ENCODE assay signal across 1 cellular context in genomic region chr9:36258170-36258988, GRCh38.
TF ChIP-seq lines count a peak whose summit lies in the region.

A gene with protein sequence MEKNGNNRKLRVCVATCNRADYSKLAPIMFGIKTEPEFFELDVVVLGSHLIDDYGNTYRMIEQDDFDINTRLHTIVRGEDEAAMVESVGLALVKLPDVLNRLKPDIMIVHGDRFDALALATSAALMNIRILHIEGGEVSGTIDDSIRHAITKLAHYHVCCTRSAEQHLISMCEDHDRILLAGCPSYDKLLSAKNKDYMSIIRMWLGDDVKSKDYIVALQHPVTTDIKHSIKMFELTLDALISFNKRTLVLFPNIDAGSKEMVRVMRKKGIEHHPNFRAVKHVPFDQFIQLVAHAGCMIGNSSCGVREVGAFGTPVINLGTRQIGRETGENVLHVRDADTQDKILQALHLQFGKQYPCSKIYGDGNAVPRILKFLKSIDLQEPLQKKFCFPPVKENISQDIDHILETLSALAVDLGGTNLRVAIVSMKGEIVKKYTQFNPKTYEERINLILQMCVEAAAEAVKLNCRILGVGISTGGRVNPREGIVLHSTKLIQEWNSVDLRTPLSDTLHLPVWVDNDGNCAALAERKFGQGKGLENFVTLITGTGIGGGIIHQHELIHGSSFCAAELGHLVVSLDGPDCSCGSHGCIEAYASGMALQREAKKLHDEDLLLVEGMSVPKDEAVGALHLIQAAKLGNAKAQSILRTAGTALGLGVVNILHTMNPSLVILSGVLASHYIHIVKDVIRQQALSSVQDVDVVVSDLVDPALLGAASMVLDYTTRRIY (minus strand): TSS chr9:36258448. CDS start chr9:36249355, 9,093 bp downstream.

TF ChIP-seq in GM12878, 131 proteins besides CTCF, POLR2A, EP300 and RAD21 (continued from another document and continues in another):
- TF ChIP-seq CUX1 (IDR thresholded peaks at IDR 0.05; ENCODE audit: insufficient replicate concordance, low read depth, low read length) (peak; percentile 97), ZNF384 (IDR thresholded peaks at IDR 0.05; ENCODE audit: borderline replicate concordance, low read depth, low read length) (peak; percentile 35; the same call in 1 of the 2 replicates), FOS (IDR thresholded peaks at IDR 0.05; ENCODE audit: borderline replicate concordance, extremely low read depth, insufficient read length) (no peak), ZNF274 (IDR thresholded peaks at IDR 0.05; ENCODE audit: insufficient read depth, insufficient read length) (no peak), STAT3 (IDR thresholded peaks at IDR 0.05; ENCODE audit: low read depth, low read length) (no peak), SIX5 (IDR thresholded peaks at IDR 0.05; ENCODE audit: low read depth, low read length, severe bottlenecking) (peak; percentile 50), BRCA1 (IDR thresholded peaks at IDR 0.05; ENCODE audit: low read depth, low read length) (peak; percentile 28; the same call in 1 of the 2 replicates), IRF3 (IDR thresholded peaks at IDR 0.05) (peak; percentile 53; the same call in 1 of the 2 replicates), PAX8 (IDR thresholded peaks at IDR 0.05) (no peak), TAF1 (IDR thresholded peaks at IDR 0.05; ENCODE audit: borderline replicate concordance, low read depth, low read length) (peak; percentile 59; the same call in 1 of the 2 replicates), IKZF2 (IDR thresholded peaks at IDR 0.05) (peak in 1 of 2 experiments; percentile 23; a peak in 1 of 4 replicates), SMAD1 (IDR thresholded peaks at IDR 0.05; ENCODE audit: low read depth, partially characterized antibody) (no peak), GATAD2B (conservative IDR thresholded peaks at IDR 0.05; ENCODE audit: low read depth) (0 out of 2 replicates have a peak, but pooled peaks have one; percentile 39), EED (IDR thresholded peaks at IDR 0.05; ENCODE audit: low read depth) (0 out of 2 replicates have a peak, but pooled peaks have one; percentile 26), BMI1 (IDR thresholded peaks at IDR 0.05; ENCODE audit: borderline replicate concordance) (no peak), ZNF217 (IDR thresholded peaks at IDR 0.05) (no peak), ZNF24 (IDR thresholded peaks at IDR 0.05) (0 out of 2 replicates have a peak, but pooled peaks have one; percentile 31), MYC (IDR thresholded peaks at IDR 0.05; ENCODE audit: insufficient read depth, insufficient read length, insufficient replicate concordance, low read length, severe bottlenecking) (peak; percentile 59), SUZ12 (IDR thresholded peaks at IDR 0.05; ENCODE audit: unreplicated experiment) (no peak), KLF5 (IDR thresholded peaks at IDR 0.05; ENCODE audit: partially characterized antibody) (peak; percentile 20), ATF7 (IDR thresholded peaks at IDR 0.05; ENCODE audit: low read depth) (peak; percentile 54; the same call in 1 of the 2 replicates), HDGF (IDR thresholded peaks at IDR 0.05) (no peak), CBX5 (IDR thresholded peaks at IDR 0.05; ENCODE audit: low read depth) (no peak), NR2F1 (conservative IDR thresholded peaks at IDR 0.05) (no peak), CHD1 (IDR thresholded peaks at IDR 0.05; ENCODE audit: low read depth, low read length) (no peak), RBBP5 (conservative IDR thresholded peaks at IDR 0.05) (no peak), CBX3 (IDR thresholded peaks at IDR 0.05; ENCODE audit: borderline replicate concordance, low read depth) (no peak), SRF (IDR thresholded peaks at IDR 0.05; ENCODE audit: low read depth in 2 of 2, low read length in 2 of 2) (peak; percentile 99), SUPT20H (IDR thresholded peaks at IDR 0.05; ENCODE audit: borderline replicate concordance, control insufficient read depth, low read depth, low read length) (no peak), BCL11A (IDR thresholded peaks at IDR 0.05; ENCODE audit: low read depth, low read length) (no peak), RELA (IDR thresholded peaks at IDR 0.05; ENCODE audit: borderline replicate concordance, partially characterized antibody) (peak; percentile 63), NFYA (IDR thresholded peaks at IDR 0.05; ENCODE audit: borderline replicate concordance, low read depth, low read length) (no peak), NFXL1 (IDR thresholded peaks at IDR 0.05; ENCODE audit: borderline replicate concordance) (no peak), PML (IDR thresholded peaks at IDR 0.05; ENCODE audit: low read length) (0 out of 2 replicates have a peak, but pooled peaks have one; percentile 67), NRF1 (conservative IDR thresholded peaks at IDR 0.05; ENCODE audit: low read depth, low read length) (no peak), EZH2 (IDR thresholded peaks at IDR 0.05; ENCODE audit: borderline replicate concordance, control insufficient read depth, low read depth, low read length) (no peak), ETV6 (conservative IDR thresholded peaks at IDR 0.05 in 1 of 2, IDR thresholded peaks at IDR 0.05 in 1 of 2; ENCODE audit: borderline replicate concordance in 1 of 2, low read depth in 1 of 2) (0 out of 4 replicates have a peak, but pooled peaks of 1 of the 2 experiments have one; percentile 11), TCF12 (IDR thresholded peaks at IDR 0.05; ENCODE audit: low read depth, low read length) (0 out of 2 replicates have a peak, but pooled peaks have one; percentile 62), MEF2B (IDR thresholded peaks at IDR 0.05; ENCODE audit: partially characterized antibody, poor library complexity, severe bottlenecking) (no peak), TCF7 (IDR thresholded peaks at IDR 0.05; ENCODE audit: borderline replicate concordance) (no peak), PAX5 (IDR thresholded peaks at IDR 0.05; ENCODE audit: borderline replicate concordance, low read depth, low read length) (peak; percentile 71; the same call in 1 of the 2 replicates), CEBPB (IDR thresholded peaks at IDR 0.05; ENCODE audit: borderline replicate concordance in 1 of 2, low read depth in 2 of 2, low read length in 2 of 2) (no peak)
- TF ChIP-seq, protein P1, sequence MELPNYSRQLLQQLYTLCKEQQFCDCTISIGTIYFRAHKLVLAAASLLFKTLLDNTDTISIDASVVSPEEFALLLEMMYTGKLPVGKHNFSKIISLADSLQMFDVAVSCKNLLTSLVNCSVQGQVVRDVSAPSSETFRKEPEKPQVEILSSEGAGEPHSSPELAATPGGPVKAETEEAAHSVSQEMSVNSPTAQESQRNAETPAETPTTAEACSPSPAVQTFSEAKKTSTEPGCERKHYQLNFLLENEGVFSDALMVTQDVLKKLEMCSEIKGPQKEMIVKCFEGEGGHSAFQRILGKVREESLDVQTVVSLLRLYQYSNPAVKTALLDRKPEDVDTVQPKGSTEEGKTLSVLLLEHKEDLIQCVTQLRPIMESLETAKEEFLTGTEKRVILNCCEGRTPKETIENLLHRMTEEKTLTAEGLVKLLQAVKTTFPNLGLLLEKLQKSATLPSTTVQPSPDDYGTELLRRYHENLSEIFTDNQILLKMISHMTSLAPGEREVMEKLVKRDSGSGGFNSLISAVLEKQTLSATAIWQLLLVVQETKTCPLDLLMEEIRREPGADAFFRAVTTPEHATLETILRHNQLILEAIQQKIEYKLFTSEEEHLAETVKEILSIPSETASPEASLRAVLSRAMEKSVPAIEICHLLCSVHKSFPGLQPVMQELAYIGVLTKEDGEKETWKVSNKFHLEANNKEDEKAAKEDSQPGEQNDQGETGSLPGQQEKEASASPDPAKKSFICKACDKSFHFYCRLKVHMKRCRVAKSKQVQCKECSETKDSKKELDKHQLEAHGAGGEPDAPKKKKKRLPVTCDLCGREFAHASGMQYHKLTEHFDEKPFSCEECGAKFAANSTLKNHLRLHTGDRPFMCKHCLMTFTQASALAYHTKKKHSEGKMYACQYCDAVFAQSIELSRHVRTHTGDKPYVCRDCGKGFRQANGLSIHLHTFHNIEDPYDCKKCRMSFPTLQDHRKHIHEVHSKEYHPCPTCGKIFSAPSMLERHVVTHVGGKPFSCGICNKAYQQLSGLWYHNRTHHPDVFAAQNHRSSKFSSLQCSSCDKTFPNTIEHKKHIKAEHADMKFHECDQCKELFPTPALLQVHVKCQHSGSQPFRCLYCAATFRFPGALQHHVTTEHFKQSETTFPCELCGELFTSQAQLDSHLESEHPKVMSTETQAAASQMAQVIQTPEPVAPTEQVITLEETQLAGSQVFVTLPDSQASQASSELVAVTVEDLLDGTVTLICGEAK (IDR thresholded peaks at IDR 0.05; ENCODE audit: borderline replicate concordance): no peak
- TF ChIP-seq, protein P2, sequence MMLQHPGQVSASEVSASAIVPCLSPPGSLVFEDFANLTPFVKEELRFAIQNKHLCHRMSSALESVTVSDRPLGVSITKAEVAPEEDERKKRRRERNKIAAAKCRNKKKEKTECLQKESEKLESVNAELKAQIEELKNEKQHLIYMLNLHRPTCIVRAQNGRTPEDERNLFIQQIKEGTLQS (IDR thresholded peaks at IDR 0.05; ENCODE audit: borderline replicate concordance, extremely low read depth, low read depth, low read length): no peak
- TF ChIP-seq, protein P3, sequence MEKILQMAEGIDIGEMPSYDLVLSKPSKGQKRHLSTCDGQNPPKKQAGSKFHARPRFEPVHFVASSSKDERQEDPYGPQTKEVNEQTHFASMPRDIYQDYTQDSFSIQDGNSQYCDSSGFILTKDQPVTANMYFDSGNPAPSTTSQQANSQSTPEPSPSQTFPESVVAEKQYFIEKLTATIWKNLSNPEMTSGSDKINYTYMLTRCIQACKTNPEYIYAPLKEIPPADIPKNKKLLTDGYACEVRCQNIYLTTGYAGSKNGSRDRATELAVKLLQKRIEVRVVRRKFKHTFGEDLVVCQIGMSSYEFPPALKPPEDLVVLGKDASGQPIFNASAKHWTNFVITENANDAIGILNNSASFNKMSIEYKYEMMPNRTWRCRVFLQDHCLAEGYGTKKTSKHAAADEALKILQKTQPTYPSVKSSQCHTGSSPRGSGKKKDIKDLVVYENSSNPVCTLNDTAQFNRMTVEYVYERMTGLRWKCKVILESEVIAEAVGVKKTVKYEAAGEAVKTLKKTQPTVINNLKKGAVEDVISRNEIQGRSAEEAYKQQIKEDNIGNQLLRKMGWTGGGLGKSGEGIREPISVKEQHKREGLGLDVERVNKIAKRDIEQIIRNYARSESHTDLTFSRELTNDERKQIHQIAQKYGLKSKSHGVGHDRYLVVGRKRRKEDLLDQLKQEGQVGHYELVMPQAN (conservative IDR thresholded peaks at IDR 0.05): peak; percentile 67; the same call in 1 of the 2 replicates
- TF ChIP-seq, protein P4, sequence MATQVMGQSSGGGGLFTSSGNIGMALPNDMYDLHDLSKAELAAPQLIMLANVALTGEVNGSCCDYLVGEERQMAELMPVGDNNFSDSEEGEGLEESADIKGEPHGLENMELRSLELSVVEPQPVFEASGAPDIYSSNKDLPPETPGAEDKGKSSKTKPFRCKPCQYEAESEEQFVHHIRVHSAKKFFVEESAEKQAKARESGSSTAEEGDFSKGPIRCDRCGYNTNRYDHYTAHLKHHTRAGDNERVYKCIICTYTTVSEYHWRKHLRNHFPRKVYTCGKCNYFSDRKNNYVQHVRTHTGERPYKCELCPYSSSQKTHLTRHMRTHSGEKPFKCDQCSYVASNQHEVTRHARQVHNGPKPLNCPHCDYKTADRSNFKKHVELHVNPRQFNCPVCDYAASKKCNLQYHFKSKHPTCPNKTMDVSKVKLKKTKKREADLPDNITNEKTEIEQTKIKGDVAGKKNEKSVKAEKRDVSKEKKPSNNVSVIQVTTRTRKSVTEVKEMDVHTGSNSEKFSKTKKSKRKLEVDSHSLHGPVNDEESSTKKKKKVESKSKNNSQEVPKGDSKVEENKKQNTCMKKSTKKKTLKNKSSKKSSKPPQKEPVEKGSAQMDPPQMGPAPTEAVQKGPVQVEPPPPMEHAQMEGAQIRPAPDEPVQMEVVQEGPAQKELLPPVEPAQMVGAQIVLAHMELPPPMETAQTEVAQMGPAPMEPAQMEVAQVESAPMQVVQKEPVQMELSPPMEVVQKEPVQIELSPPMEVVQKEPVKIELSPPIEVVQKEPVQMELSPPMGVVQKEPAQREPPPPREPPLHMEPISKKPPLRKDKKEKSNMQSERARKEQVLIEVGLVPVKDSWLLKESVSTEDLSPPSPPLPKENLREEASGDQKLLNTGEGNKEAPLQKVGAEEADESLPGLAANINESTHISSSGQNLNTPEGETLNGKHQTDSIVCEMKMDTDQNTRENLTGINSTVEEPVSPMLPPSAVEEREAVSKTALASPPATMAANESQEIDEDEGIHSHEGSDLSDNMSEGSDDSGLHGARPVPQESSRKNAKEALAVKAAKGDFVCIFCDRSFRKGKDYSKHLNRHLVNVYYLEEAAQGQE (IDR thresholded peaks at IDR 0.05; ENCODE audit: low read depth, low read length): peak; percentile 55; the same call in 1 of the 2 replicates
